8 cellular contexts compared by ENCODE assay signal in genomic region chr14:73462078-73462715, GRCh38. TPM values are rescaled to one million over a fixed set of nuclear protein-coding genes. Genes with fewer than 3 reads are reported as not detected.
A peak's percentile ranks its signal among the peaks of the same experiment; 100 is the strongest.
DNase-seq lines count a peak whose midpoint lies in the region; ATAC-seq, FAIRE-seq and TF ChIP-seq lines count a peak whose summit lies in the region.

No MANE protein-coding gene starts in this region.

- H3K18ac ChIP-seq in H9 (ENCODE audit: insufficient read length, low read depth, low read length) = no peak overlapping the region

- no peak overlapping the region for H3K4ac ChIP-seq in H9 (ENCODE audit: low read depth, low read length)

- H2AFZ ChIP-seq in H9 (ENCODE audit: low read length) = peak overlapping the region; percentile 34

- no peak for DNase-seq in H9
- DNase-seq in NCI-H748 (lab: John Stamatoyannopoulos, UW; ENCODE audit: unreplicated experiment) = peak; percentile 71
- DNase-seq in dermis blood vessel endothelial cell = peak; percentile 48
- peak; percentile 48 for DNase-seq in middle frontal gyrus (ENCODE audit: extremely low spot score, low spot score)
- DNase-seq in stimulated activated CD8-positive, alpha-beta memory T cell treated with anti-CD3 and anti-CD28 coated beads, Interleukin-4, amount 100 ng/mL, for 48 hours = no peak
- DNase-seq in RCC 7860 (ENCODE audit: low spot score) = no peak

- H3K9me3 ChIP-seq in H9 (ENCODE audit: control insufficient read depth, low read depth, low read length) = no peaks in the 10 kb centered on the region

- no peaks in the 10 kb centered on the region for H4K20me1 ChIP-seq in H9 (ENCODE audit: control insufficient read depth, insufficient read depth, insufficient read length)

- no peak for TF ChIP-seq CTCF in H9 (conservative IDR thresholded peaks at IDR 0.05)

- H3K9me3 Mint-ChIP-seq in H9 = no peaks in the 10 kb centered on the region

- no peak overlapping the region for H2BK12ac ChIP-seq in H9 (ENCODE audit: insufficient read length, low read depth, low read length)

- H4K5ac ChIP-seq in H9 (ENCODE audit: insufficient read length, low read depth, low read length) = no peak overlapping the region

- no peak overlapping the region for H3K4me3 Mint-ChIP-seq in H9

- H3K23ac ChIP-seq in H9 (ENCODE audit: insufficient read length, low read depth, low read length) = no peak overlapping the region

- H3K36me3 Mint-ChIP-seq in H9 (ENCODE audit: insufficient read depth in 1 of 3, low read depth in 3 of 3) = no peaks in the 10 kb centered on the region

- H3K14ac ChIP-seq in H9 (ENCODE audit: insufficient read depth, low read length) = no peak overlapping the region; the same call in 1 of the 2 replicates

- no peak overlapping the region; a peak in 1 of 7 replicates for H3K27ac Mint-ChIP-seq in H9

- H3K23me2 ChIP-seq in H9 (ENCODE audit: insufficient read length, low read depth, low read length, poor library complexity, severe bottlenecking) = peaks cover 5% of the 10 kb centered on the region

- H3K79me2 ChIP-seq in H9 (ENCODE audit: insufficient read depth, low read length) = peaks cover 2% of the 10 kb centered on the region; the same call in 1 of the 2 replicates

- no peaks in the 10 kb centered on the region for H3K27me3 Mint-ChIP-seq in H9 (ENCODE audit: low read depth)

- no peak overlapping the region for H3K9ac ChIP-seq in H9 (ENCODE audit: extremely low read depth, insufficient read length, low read length)

- H3K4me1 Mint-ChIP-seq in H9 = peaks cover 25 to 34% of the 10 kb centered on the region in 2 experiments

- no peaks in the 10 kb centered on the region for H3K79me1 ChIP-seq in H9 (ENCODE audit: insufficient read depth, low read depth, low read length, poor library complexity, severe bottlenecking)

- H2BK15ac ChIP-seq in H9 (ENCODE audit: low read depth, low read length) = no peak overlapping the region

- FAIRE-seq in RCC 7860 (lab: Jason Lieb, UNC) = no peak

- H2BK5ac ChIP-seq in H9 (ENCODE audit: insufficient read length, low read length) = no peak overlapping the region

- no peak overlapping the region for H2AK5ac ChIP-seq in H9 (ENCODE audit: insufficient read length, low read length)

- WGBS in H9 (ENCODE audit: extremely low coverage, insufficient read length, low lambda C conversion rate) = no CpG with 5 or more reads among the region's 5 CpGs

- H3K27me3 ChIP-seq in H9 (ENCODE audit: insufficient read depth, low read length) = no peaks in the 10 kb centered on the region

- H2BK120ac ChIP-seq in H9 (ENCODE audit: low read depth, low read length, poor library complexity, severe bottlenecking) = no peak overlapping the region

- ATAC-seq in GM19328 (IDR thresholded peaks at IDR 0.05; ENCODE audit: unreplicated experiment) = no peak
- ATAC-seq in HG02852 (IDR thresholded peaks at IDR 0.05; ENCODE audit: unreplicated experiment) = no peak

- no peak overlapping the region for H4K91ac ChIP-seq in H9 (ENCODE audit: insufficient read length, low read depth, low read length)

- H3K4me2 ChIP-seq in H9 (ENCODE audit: insufficient read depth, insufficient read length, low read length) = no peak overlapping the region

- H3K4me1 ChIP-seq in H9 (ENCODE audit: insufficient read depth, low read length) = no peaks in the 10 kb centered on the region

- no peak overlapping the region for H3K56ac ChIP-seq in H9 (ENCODE audit: insufficient read length, low read depth, low read length)

- no peak overlapping the region for H4K8ac ChIP-seq in H9 (replicated peaks; ENCODE audit: insufficient read length, low read depth, low read length)

- no peak overlapping the region for H2BK20ac ChIP-seq in H9 (ENCODE audit: low read depth, low read length, poor library complexity, severe bottlenecking)

- no peak overlapping the region for H3K27ac ChIP-seq in H9 (ENCODE audit: insufficient read length, low read depth, low read length)

- H3T11ph ChIP-seq in H9 (ENCODE audit: low read length) = no peak overlapping the region

RNA-seq across cellular contexts. Expression of gene NUMB, which starts 3.9 kb away (rescaled TPM):
- total RNA-seq in H9 (2021) (46.5 and 51.9 TPM in 2 replicates), dermis blood vessel endothelial cell (46.3 and 81.6 TPM in 2 replicates)

RNA-seq across cellular contexts. Expression of gene RIOX1, which starts 28.5 kb away (rescaled TPM):
- total RNA-seq in H9 (2021) (32.1 and 37.2 TPM in 2 replicates), dermis blood vessel endothelial cell (27.0 and 31.0 TPM in 2 replicates)

Comparison
In these comparisons a context has a peak if more than half of its experiments do, and no peak if none do; other contexts are left out.
1. DNase-seq: peak in NCI-H748 (single experiment), dermis blood vessel endothelial cell (single experiment) and middle frontal gyrus (single experiment); none in H9 (single experiment), stimulated activated CD8-positive, alpha-beta memory T cell treated with anti-CD3 and anti-CD28 coated beads, Interleukin-4, amount 100 ng/mL, for 48 hours (single experiment) and RCC 7860 (single experiment).